In the genomic region with DNA sequence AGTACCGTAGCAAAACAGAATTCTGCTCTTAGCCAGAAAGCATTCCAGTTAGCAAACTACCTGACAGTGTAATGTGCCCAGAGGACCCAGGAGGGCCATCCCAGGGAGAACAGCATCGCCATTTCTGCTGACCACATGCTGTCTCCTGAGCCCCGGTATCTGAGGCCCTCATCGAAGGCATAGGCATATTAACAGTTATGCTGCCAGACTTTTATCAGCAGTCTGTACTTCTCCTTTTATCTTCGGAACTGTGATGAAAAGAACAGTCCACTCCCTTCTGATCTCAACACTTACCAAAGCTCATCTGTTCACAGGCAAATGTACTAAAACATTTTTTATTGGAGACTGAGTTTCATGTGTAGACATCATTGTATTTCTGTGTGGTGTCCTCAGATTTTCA, we compare ENCODE assay signal across 1 cellular context.
TF ChIP-seq lines count a peak whose summit lies in the region.

No MANE protein-coding gene starts in this region.

TF ChIP-seq in HepG2, 621 proteins besides CTCF, POLR2A, EP300 and RAD21:
- TF ChIP-seq ZNF382 (CRISPR knock-in tag; IDR thresholded peaks at IDR 0.05; ENCODE audit: borderline replicate concordance) (no peak), SP1 (IDR thresholded peaks at IDR 0.05) (no peak), SP1 (CRISPR knock-in tag; IDR thresholded peaks at IDR 0.05) (no peak)
- TF ChIP-seq, protein P1, sequence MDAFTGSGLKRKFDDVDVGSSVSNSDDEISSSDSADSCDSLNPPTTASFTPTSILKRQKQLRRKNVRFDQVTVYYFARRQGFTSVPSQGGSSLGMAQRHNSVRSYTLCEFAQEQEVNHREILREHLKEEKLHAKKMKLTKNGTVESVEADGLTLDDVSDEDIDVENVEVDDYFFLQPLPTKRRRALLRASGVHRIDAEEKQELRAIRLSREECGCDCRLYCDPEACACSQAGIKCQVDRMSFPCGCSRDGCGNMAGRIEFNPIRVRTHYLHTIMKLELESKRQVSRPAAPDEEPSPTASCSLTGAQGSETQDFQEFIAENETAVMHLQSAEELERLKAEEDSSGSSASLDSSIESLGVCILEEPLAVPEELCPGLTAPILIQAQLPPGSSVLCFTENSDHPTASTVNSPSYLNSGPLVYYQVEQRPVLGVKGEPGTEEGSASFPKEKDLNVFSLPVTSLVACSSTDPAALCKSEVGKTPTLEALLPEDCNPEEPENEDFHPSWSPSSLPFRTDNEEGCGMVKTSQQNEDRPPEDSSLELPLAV (CRISPR knock-in tag; conservative IDR thresholded peaks at IDR 0.05; ENCODE audit: low read depth), result no peak
